ENCODE assay signal across 14 cellular contexts in the genomic region with DNA sequence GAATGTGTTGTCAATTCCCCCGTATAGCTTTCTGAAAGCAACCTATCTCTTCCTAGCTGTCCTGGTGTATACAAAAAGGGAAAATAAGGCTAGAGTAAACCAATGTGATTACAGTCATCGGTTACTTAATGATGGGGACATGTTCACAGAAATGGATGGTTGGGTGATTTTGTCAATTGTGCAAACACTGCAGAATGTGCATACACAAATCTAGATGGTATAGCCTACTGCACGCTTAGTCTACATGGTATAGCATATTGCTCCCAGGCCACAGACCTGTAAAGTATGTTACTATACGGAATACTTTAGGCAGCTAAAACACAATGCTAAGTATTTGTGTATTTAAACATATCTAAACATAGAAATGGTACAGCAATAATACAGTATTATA. TPM values are rescaled to one million over a fixed set of nuclear protein-coding genes. Genes with fewer than 3 reads are reported as not detected.
DNase-seq lines count a peak whose midpoint lies in the region; ATAC-seq and TF ChIP-seq lines count a peak whose summit lies in the region.
"Had no signal": no experiment of that assay in that cellular context is flagged by ENCODE, and none has a peak within 500 bp of the region (broad histone marks: within the 10 kb centered on the region; RNA-seq: fewer than 3 reads in every experiment).

No MANE protein-coding gene starts in this region.

- no peak for TF ChIP-seq CTCF in OCI-LY3 (IDR thresholded peaks at IDR 0.05; ENCODE audit: low read depth, low read length)
- no peak for TF ChIP-seq CTCF in type B pancreatic cell (conservative IDR thresholded peaks at IDR 0.05)

- peak overlapping the region; percentile 80 for H3K27ac ChIP-seq in CD4-positive, CD25-positive, alpha-beta regulatory T cell (ENCODE audit: insufficient read depth, low read length, poor library complexity, severe bottlenecking)
- peak overlapping the region; percentile 91 for H3K27ac ChIP-seq in OCI-LY3 (ENCODE audit: low read length)
- H3K27ac ChIP-seq in effector memory CD4-positive, alpha-beta T cell (ENCODE audit: insufficient read depth, low read length, poor library complexity, severe bottlenecking): peak overlapping the region; percentile 63
- H3K27ac ChIP-seq: C4-2B, KMS-11 had no signal

- no peaks in the 10 kb centered on the region for H3K36me3 Mint-ChIP-seq in CD4-positive, CD25-positive, alpha-beta regulatory T cell
- H3K36me3 Mint-ChIP-seq in type B pancreatic cell: no peaks in the 10 kb centered on the region

- no peak for DNase-seq in CD4-positive, CD25-positive, alpha-beta regulatory T cell
- no peak for DNase-seq in effector memory CD4-positive, alpha-beta T cell
- DNase-seq in type B pancreatic cell (ENCODE audit: extremely low spot score, unreplicated experiment): no peak
- no peak for DNase-seq in stimulated activated CD4-positive, alpha-beta T cell treated with anti-CD3 and anti-CD28 coated beads, Interleukin-4, amount 100 ng/mL, for 1 hour
- no peak for DNase-seq in iPS-NIHi11 (ENCODE audit: low spot score)
- DNase-seq: H7, hypothalamus, NCI-H2081 treated with DMSO at 0.1 percent for 48 hours had no signal

- H3K9ac ChIP-seq in OCI-LY3 (ENCODE audit: low read length): peak overlapping the region; percentile 54; the same call in 1 of the 2 replicates
- H3K9ac ChIP-seq: KMS-11 had no signal

- peak overlapping the region; percentile 82 to 99 (median 86) for H3K27ac Mint-ChIP-seq in CD4-positive, CD25-positive, alpha-beta regulatory T cell
- no peak overlapping the region for H3K27ac Mint-ChIP-seq in type B pancreatic cell

- H3K9me3 Mint-ChIP-seq in CD4-positive, CD25-positive, alpha-beta regulatory T cell: peaks cover 0 to 10% (median 3%) of the 10 kb centered on the region in 7 donors
- H3K9me3 Mint-ChIP-seq in type B pancreatic cell: no peaks in the 10 kb centered on the region

- no peak for ATAC-seq in CD4-positive, CD25-positive, alpha-beta regulatory T cell (ENCODE audit: low read depth in 2 of 2)
- ATAC-seq in GM19455 (IDR thresholded peaks at IDR 0.05; ENCODE audit: unreplicated experiment): peak; percentile 23
- no peak for ATAC-seq in GM18870 (IDR thresholded peaks at IDR 0.05; ENCODE audit: unreplicated experiment)

- H3K9me3 ChIP-seq in CD4-positive, CD25-positive, alpha-beta regulatory T cell (ENCODE audit: control insufficient read depth in 2 of 2, low read length in 2 of 2): no peaks in the 10 kb centered on the region
- H3K9me3 ChIP-seq in OCI-LY3 (ENCODE audit: insufficient read depth, low read length): no peaks in the 10 kb centered on the region
- no peaks in the 10 kb centered on the region for H3K9me3 ChIP-seq in effector memory CD4-positive, alpha-beta T cell (ENCODE audit: control insufficient read depth, low read length)

- peak overlapping the region; percentile 76 for H3K4me2 ChIP-seq in OCI-LY3 (ENCODE audit: low read length)
- H3K4me2 ChIP-seq: KMS-11 had no signal

- no peaks in the 10 kb centered on the region for H4K20me1 ChIP-seq in OCI-LY3 (ENCODE audit: insufficient read depth, low read length)

- H3K27me3 ChIP-seq in CD4-positive, CD25-positive, alpha-beta regulatory T cell (ENCODE audit: control insufficient read depth, insufficient read depth, low read length): no peaks in the 10 kb centered on the region
- H3K27me3 ChIP-seq in OCI-LY3 (ENCODE audit: low read depth, low read length): no peaks in the 10 kb centered on the region
- no peaks in the 10 kb centered on the region for H3K27me3 ChIP-seq in effector memory CD4-positive, alpha-beta T cell (replicated peaks; ENCODE audit: control insufficient read depth, insufficient read depth, low read length, poor library complexity, severe bottlenecking)

- peak overlapping the region in 2 of 4 donors; percentile 40 to 52 for H3K4me3 Mint-ChIP-seq in CD4-positive, CD25-positive, alpha-beta regulatory T cell
- H3K4me3 Mint-ChIP-seq in type B pancreatic cell: no peak overlapping the region

- no peaks in the 10 kb centered on the region for H3K36me3 ChIP-seq in CD4-positive, CD25-positive, alpha-beta regulatory T cell (ENCODE audit: control insufficient read depth, insufficient read depth, low read length)
- H3K36me3 ChIP-seq in OCI-LY3 (replicated peaks; ENCODE audit: low read depth, low read length): no peaks in the 10 kb centered on the region
- no peaks in the 10 kb centered on the region for H3K36me3 ChIP-seq in effector memory CD4-positive, alpha-beta T cell (ENCODE audit: control insufficient read depth, insufficient read depth, low read length)

- H3K27me3 Mint-ChIP-seq in CD4-positive, CD25-positive, alpha-beta regulatory T cell: no peaks in the 10 kb centered on the region
- H3K27me3 Mint-ChIP-seq in type B pancreatic cell: no peaks in the 10 kb centered on the region

- H3K4me1 ChIP-seq in CD4-positive, CD25-positive, alpha-beta regulatory T cell (ENCODE audit: control insufficient read depth, insufficient read depth, low read length, poor library complexity, severe bottlenecking): peaks cover 12% of the 10 kb centered on the region
- peaks cover 32% of the 10 kb centered on the region for H3K4me1 ChIP-seq in OCI-LY3 (ENCODE audit: low read length)
- no peaks in the 10 kb centered on the region for H3K4me1 ChIP-seq in effector memory CD4-positive, alpha-beta T cell (ENCODE audit: control insufficient read depth, insufficient read depth, low read length, poor library complexity, severe bottlenecking)

- H2AFZ ChIP-seq in OCI-LY3 (ENCODE audit: low read depth, low read length): peak overlapping the region; percentile 71

- H3K4me3 ChIP-seq in CD4-positive, CD25-positive, alpha-beta regulatory T cell (ENCODE audit: low read depth, low read length): peak overlapping the region; percentile 57
- H3K4me3 ChIP-seq in OCI-LY3 (ENCODE audit: low read length): peak overlapping the region; percentile 60
- no peak overlapping the region for H3K4me3 ChIP-seq in effector memory CD4-positive, alpha-beta T cell (ENCODE audit: insufficient read depth, low read depth, low read length, poor library complexity, severe bottlenecking)
- H3K4me3 ChIP-seq: lung had no signal

- H3K4me1 Mint-ChIP-seq in CD4-positive, CD25-positive, alpha-beta regulatory T cell: peaks cover 14 to 20% (median 17%) of the 10 kb centered on the region in 4 donors
- peaks cover 4% of the 10 kb centered on the region for H3K4me1 Mint-ChIP-seq in type B pancreatic cell (ENCODE audit: unreplicated experiment)

- H3K79me2 ChIP-seq in OCI-LY3 (ENCODE audit: low read length): no peaks in the 10 kb centered on the region

RNA-seq across cellular contexts. Expression of gene DTHD1, which starts 5.1 kb away (rescaled TPM):
- 3.3 TPM for total RNA-seq in CD4-positive, CD25-positive, alpha-beta regulatory T cell
- polyA plus RNA-seq in CD4-positive, CD25-positive, alpha-beta regulatory T cell: under 1 TPM in 3 of 4 donors, not detected in 1; 0.09 to 0.38 (median 0.10) TPM
- total RNA-seq in type B pancreatic cell (ENCODE audit: low replicate concordance): 0.14 TPM in 1 of 2 replicates, not detected in the other
- total RNA-seq: H7 had no signal

RNA-seq across cellular contexts. Expression of gene ARAP2, which starts 42.2 kb away (rescaled TPM):
- 92.2 TPM for total RNA-seq in CD4-positive, CD25-positive, alpha-beta regulatory T cell
- polyA plus RNA-seq in CD4-positive, CD25-positive, alpha-beta regulatory T cell: 10 to 100 TPM; 10.2 to 21.2 (median 13.9) TPM
- 10.8 and 20.0 TPM in 2 replicates for total RNA-seq in type B pancreatic cell (ENCODE audit: low replicate concordance)
